ENCODE assay signal across 12 cellular contexts in the genomic region with DNA sequence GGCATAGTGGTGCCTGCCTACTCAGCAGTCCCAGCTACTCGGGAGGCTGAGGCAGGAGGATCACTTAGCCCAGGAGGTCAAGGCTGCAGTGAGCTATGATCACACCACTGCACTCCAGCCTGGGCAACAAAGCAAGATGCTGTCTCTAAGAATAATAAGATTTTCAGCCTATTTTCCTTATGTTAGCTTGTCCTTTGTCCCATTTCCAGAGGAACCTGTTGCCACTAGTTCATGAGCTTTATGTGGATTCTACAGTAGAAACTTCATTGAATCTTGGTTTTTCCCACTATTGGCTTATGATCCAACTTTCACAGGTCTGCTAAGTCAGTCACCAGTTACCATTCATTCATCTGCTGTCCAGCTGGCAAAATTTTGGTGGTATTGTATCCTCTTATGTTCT. TPM values are rescaled to one million over a fixed set of nuclear protein-coding genes. Genes with fewer than 3 reads are reported as not detected.
"Had no signal": no experiment of that assay in that cellular context is flagged by ENCODE, and none has a peak within 500 bp of the region (broad histone marks: within the 10 kb centered on the region; RNA-seq: fewer than 3 reads in every experiment).

No MANE protein-coding gene starts in this region.

- H3K4me2 ChIP-seq: GM23338 had no signal

- H3K9me3 ChIP-seq: HAP-1 had no signal

- DNase-seq: GM23248, GOT3, H7, H9, HCEC 1CT, HFFc6 had no signal

- H3K9ac ChIP-seq: GM23248 had no signal

- H3K4me3 ChIP-seq: GM23248, GM23338, HAP-1 had no signal

- H3K27ac Mint-ChIP-seq: GM23338, H9, HFFc6 had no signal

- H3K36me3 ChIP-seq: HAP-1 had no signal

- H3K9me3 Mint-ChIP-seq: GM23338, H9, HFFc6 had no signal

- ATAC-seq: GM23338, HCT116 had no signal

- H3K27ac ChIP-seq: GM23248 had no signal

- H2AFZ ChIP-seq: GM23248, GM23338 had no signal

- FAIRE-seq: H1, H54 had no signal

- H3K4me3 Mint-ChIP-seq: GM23338, H9, HFFc6 had no signal

RNA-seq across cellular contexts. Expression of a gene that starts 18.2 kb away (rescaled TPM):
- total RNA-seq: GM23248, GM23338, H1, H4, H7, H9, HFFc6 had no signal
- polyA plus RNA-seq: GM23248, GM23338, H1 had no signal

RNA-seq across cellular contexts. Expression of a gene that starts 24.0 kb away (rescaled TPM):
- total RNA-seq: GM23248, GM23338, H4, HFFc6 had no signal
- polyA plus RNA-seq: GM23248 had no signal
